Comparison of ENCODE assay signal across 1 cellular context in genomic region chr9:83422512-83422911, GRCh38.
TF ChIP-seq lines count a peak whose summit lies in the region.

No MANE protein-coding gene starts in this region.

TF ChIP-seq in GM23338, 12 proteins besides CTCF, POLR2A, EP300 and RAD21 (continued from another document):
- TF ChIP-seq REST (IDR thresholded peaks at IDR 0.05; ENCODE audit: unreplicated experiment) (no peak), NANOG (IDR thresholded peaks at IDR 0.05; ENCODE audit: borderline replicate concordance) (no peak), CREB1 (CRISPR knock-in tag; IDR thresholded peaks at IDR 0.05; ENCODE audit: low read depth) (no peak)
